In genomic region chr18:3035635-3036034, GRCh38 we compare ENCODE assay signal across 27 cellular contexts.
"Had no signal": no experiment of that assay in that cellular context is flagged by ENCODE, and none has a peak within 500 bp of the region (broad histone marks: within the 10 kb centered on the region; RNA-seq: fewer than 3 reads in every experiment).

No MANE protein-coding gene starts in this region.

- H3K4me3 Mint-ChIP-seq: memory B cell; mesothelial cell of epicardium; natural killer cell treated with Interleukin-12 subunit alpha and Interleukin-12 subunit beta and Interleukin-15 and Interleukin-18, amount 100 ng/mL, for 72 hours; neural crest cell; type B pancreatic cell had no signal

- H3K27ac Mint-ChIP-seq: memory B cell; mesothelial cell of epicardium; naive B cell; natural killer cell treated with Interleukin-12 subunit alpha and Interleukin-12 subunit beta and Interleukin-15 and Interleukin-18, amount 100 ng/mL, for 72 hours; progenitor cell of endocrine pancreas; type B pancreatic cell had no signal

- H3K4me1 ChIP-seq: gastrocnemius medialis, lower lobe of right lung, parathyroid adenoma, testis had no signal

- H3K79me2 ChIP-seq: parathyroid adenoma had no signal

- H3K27ac ChIP-seq: dorsolateral prefrontal cortex, gastrocnemius medialis, lower lobe of right lung, parathyroid adenoma, testis, tibial artery had no signal

- H3K9me3 ChIP-seq: gastrocnemius medialis, lower lobe of right lung, mucosa of descending colon, testis, tibial artery had no signal

- H3K36me3 Mint-ChIP-seq: memory B cell; mesothelial cell of epicardium; naive B cell; natural killer cell treated with Interleukin-12 subunit alpha and Interleukin-12 subunit beta and Interleukin-15 and Interleukin-18, amount 100 ng/mL, for 72 hours; type B pancreatic cell had no signal

- DNase-seq: cortex of kidney; dorsolateral prefrontal cortex; effector CD4-positive, alpha-beta T cell; foreskin fibroblast; gastrocnemius medialis; left ventricle myocardium superior; lower lobe of right lung; mucosa of descending colon; naive B cell; stimulated activated CD4-positive, alpha-beta T cell treated with anti-CD3 and anti-CD28 coated beads, Interleukin-12 subunit alpha, Interleukin-12 subunit beta, amount 100 ng/mL, for 4 hours; stimulated activated CD4-positive, alpha-beta T cell treated with anti-CD3 and anti-CD28 coated beads, Interleukin-1b, Interleukin-23, amount 100 ng/mL, for 48 hours; stimulated activated CD4-positive, alpha-beta T cell treated with anti-CD3 and anti-CD28 coated beads, Interleukin-4, amount 100 ng/mL, for 1 hour; stimulated activated CD8-positive, alpha-beta memory T cell treated with anti-CD3 and anti-CD28 coated beads, Interleukin-4, amount 100 ng/mL, for 48 hours; stimulated activated naive CD8-positive, alpha-beta T cell treated with anti-CD3 and anti-CD28 coated beads, Interleukin-15, Interleukin-2, amounts not matched to agents 100 U/mL and 50 U/mL, for 24 hours; substantia nigra; testis; tibial artery had no signal

- H3K27me3 Mint-ChIP-seq: memory B cell; naive B cell; natural killer cell treated with Interleukin-12 subunit alpha and Interleukin-12 subunit beta and Interleukin-15 and Interleukin-18, amount 100 ng/mL, for 72 hours; progenitor cell of endocrine pancreas had no signal

- H3K4me2 ChIP-seq: smooth muscle cell had no signal

- H2AFZ ChIP-seq: parathyroid adenoma had no signal

- H3K27me3 ChIP-seq: dorsolateral prefrontal cortex, gastrocnemius medialis, testis, tibial artery had no signal

- H3K36me3 ChIP-seq: gastrocnemius medialis, lower lobe of right lung, tibial artery had no signal

- H3K9me3 Mint-ChIP-seq: memory B cell; mesothelial cell of epicardium; natural killer cell treated with Interleukin-12 subunit alpha and Interleukin-12 subunit beta and Interleukin-15 and Interleukin-18, amount 100 ng/mL, for 72 hours; neural crest cell; type B pancreatic cell had no signal

- FAIRE-seq: keratinocyte had no signal

- ATAC-seq: gastrocnemius medialis; left ventricle myocardium superior; lower lobe of right lung; mucosa of descending colon; natural killer cell treated with Interleukin-12 subunit alpha and Interleukin-12 subunit beta and Interleukin-15 and Interleukin-18, amount 100 ng/mL, for 72 hours; sciatic nerve; stimulated activated naive CD8-positive, alpha-beta T cell treated with anti-CD3 and anti-CD28 coated beads, Interleukin-15, Interleukin-2, amounts not matched to agents 100 U/mL and 50 U/mL, for 24 hours had no signal

- H3K9ac ChIP-seq: parathyroid adenoma had no signal

- H3K4me3 ChIP-seq: dorsolateral prefrontal cortex, gastrocnemius medialis, lower lobe of right lung, mucosa of descending colon, smooth muscle cell, testis, tibial artery had no signal
